ENCODE assay signal across 8 cellular contexts in the genomic region with DNA sequence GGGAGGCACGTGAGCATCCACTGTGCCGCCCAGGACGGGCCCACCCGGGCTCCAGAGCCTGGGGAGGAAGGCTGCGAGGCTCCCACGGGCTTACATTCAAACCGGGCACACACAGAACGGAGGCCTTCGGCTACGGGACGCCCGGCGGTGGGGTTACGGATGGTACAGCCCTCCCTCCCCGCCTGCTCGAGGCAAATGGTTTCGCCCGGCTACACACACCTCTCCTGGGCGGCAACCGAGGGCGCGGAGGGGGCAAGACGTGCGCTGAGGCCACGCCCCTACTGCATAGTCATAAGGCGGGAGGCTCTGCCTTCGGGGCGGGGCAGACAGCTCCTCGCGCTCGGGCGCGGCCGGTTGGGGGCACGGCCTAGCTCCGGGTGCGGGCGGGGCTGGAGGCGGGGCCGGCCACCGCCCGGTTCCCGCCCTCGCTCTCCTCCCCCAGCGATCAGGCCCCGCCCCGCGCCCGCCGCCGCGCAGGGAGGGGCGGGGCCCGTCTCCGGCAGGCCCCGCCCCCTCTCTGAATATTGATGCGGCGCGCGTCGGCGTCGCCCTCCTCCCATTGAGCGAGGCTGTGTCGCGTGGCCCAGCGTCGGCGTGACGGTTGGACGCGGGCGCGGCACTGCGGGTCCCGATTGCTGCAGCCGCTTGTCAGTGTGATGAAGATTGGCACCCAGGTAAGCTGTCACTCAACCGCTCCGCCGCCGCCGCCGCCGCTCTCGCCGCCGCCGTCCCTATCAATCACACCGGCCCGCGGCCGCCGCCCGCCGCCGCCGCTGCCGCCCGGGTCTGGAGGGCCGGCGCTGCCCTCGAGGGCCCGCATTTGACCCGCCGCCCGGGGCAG. TPM values are rescaled to one million over a fixed set of nuclear protein-coding genes. Genes with fewer than 3 reads are reported as not detected.
A peak's percentile ranks its signal among the peaks of the same experiment; 100 is the strongest.
DNase-seq lines count a peak whose midpoint lies in the region; ATAC-seq and TF ChIP-seq lines count a peak whose summit lies in the region.

A gene with protein sequence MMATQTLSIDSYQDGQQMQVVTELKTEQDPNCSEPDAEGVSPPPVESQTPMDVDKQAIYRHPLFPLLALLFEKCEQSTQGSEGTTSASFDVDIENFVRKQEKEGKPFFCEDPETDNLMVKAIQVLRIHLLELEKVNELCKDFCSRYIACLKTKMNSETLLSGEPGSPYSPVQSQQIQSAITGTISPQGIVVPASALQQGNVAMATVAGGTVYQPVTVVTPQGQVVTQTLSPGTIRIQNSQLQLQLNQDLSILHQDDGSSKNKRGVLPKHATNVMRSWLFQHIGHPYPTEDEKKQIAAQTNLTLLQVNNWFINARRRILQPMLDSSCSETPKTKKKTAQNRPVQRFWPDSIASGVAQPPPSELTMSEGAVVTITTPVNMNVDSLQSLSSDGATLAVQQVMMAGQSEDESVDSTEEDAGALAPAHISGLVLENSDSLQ (plus strand): TSS at position 572 of the 841 bp plus-strand sequence. CDS start 29,820 bp downstream, outside the sequence.

- H3K27me3 Mint-ChIP-seq in endothelial cell (ENCODE audit: unreplicated experiment) (peaks cover 4% of the 10 kb centered on the region), mesothelial cell of epicardium (ENCODE audit: low read depth) (no peaks in the 10 kb centered on the region)

- DNase-seq in DMS 273 treated with DMSO at 0.1 percent for 48 hours (lab: John Stamatoyannopoulos, UW), result peak; percentile 93
- DNase-seq in HuH-7.5 (ENCODE audit: low spot score), result peak; percentile 92
- peak; percentile 98 for DNase-seq in activated CD8-positive, alpha-beta memory T cell treated with anti-CD3 and anti-CD28 coated beads, Interleukin-2, amount 50 U/mL, for 48 hours
- peak; percentile 98 for DNase-seq in endothelial cell (ENCODE audit: low spot score)
- peak; percentile 98 to 99 for DNase-seq in mesothelial cell of epicardium (ENCODE audit: low spot score in 2 of 2, unreplicated experiment in 2 of 2)
- DNase-seq in stimulated activated CD8-positive, alpha-beta memory T cell treated with anti-CD3 and anti-CD28 coated beads, Interleukin-15, amount 100 ng/mL, for 4 hours (ENCODE audit: low read depth in 2 of 2), result peak; percentile 97 to 99

- TF ChIP-seq CTCF in OCI-LY3 (IDR thresholded peaks at IDR 0.05; ENCODE audit: low read depth, low read length), result no peak
- TF ChIP-seq CTCF in endothelial cell (IDR thresholded peaks at IDR 0.05; ENCODE audit: unreplicated experiment), result no peak
- no peak for TF ChIP-seq CTCF in mesothelial cell of epicardium (IDR thresholded peaks at IDR 0.05; ENCODE audit: unreplicated experiment)

- H4K20me1 ChIP-seq in OCI-LY3 (ENCODE audit: insufficient read depth, low read length), result no peaks in the 10 kb centered on the region

- peak; percentile 83 for ATAC-seq in GM21528 (IDR thresholded peaks at IDR 0.05; ENCODE audit: low FRiP score, unreplicated experiment)

- peak within 1 kb of the TSS; percentile 93 for H3K27ac Mint-ChIP-seq in endothelial cell (ENCODE audit: unreplicated experiment)
- peak within 1 kb of the TSS; percentile 98 for H3K27ac Mint-ChIP-seq in mesothelial cell of epicardium

- H3K27me3 ChIP-seq in OCI-LY3 (ENCODE audit: low read depth, low read length), result no peaks in the 10 kb centered on the region

- H3K4me3 ChIP-seq in OCI-LY3 (ENCODE audit: low read length), result peak within 1 kb of the TSS; percentile 97

- H3K9me3 Mint-ChIP-seq in endothelial cell (ENCODE audit: unreplicated experiment) (no peaks in the 10 kb centered on the region), mesothelial cell of epicardium (peaks cover 14% of the 10 kb centered on the region)

- peak within 1 kb of the TSS; percentile 67 for H3K27ac ChIP-seq in OCI-LY3 (ENCODE audit: low read length)

- H3K36me3 Mint-ChIP-seq in endothelial cell (ENCODE audit: low read depth, unreplicated experiment) (peaks cover 20% of the 10 kb centered on the region), mesothelial cell of epicardium (peaks cover 19% of the 10 kb centered on the region)

- H3K9me3 ChIP-seq in OCI-LY3 (ENCODE audit: insufficient read depth, low read length), result no peaks in the 10 kb centered on the region

- peaks cover 17% of the 10 kb centered on the region for H3K4me1 Mint-ChIP-seq in endothelial cell (ENCODE audit: unreplicated experiment)
- peaks cover 27% of the 10 kb centered on the region for H3K4me1 Mint-ChIP-seq in mesothelial cell of epicardium

- H3K36me3 ChIP-seq in OCI-LY3 (replicated peaks; ENCODE audit: low read depth, low read length), result peaks cover 10% of the 10 kb centered on the region

- H2AFZ ChIP-seq in OCI-LY3 (ENCODE audit: low read depth, low read length), result peak within 1 kb of the TSS; percentile 82; the same call in 1 of the 2 replicates

- peaks cover 25% of the 10 kb centered on the region for H3K4me1 ChIP-seq in OCI-LY3 (ENCODE audit: low read length)

- peak within 1 kb of the TSS; percentile 96 for H3K4me2 ChIP-seq in OCI-LY3 (ENCODE audit: low read length)

- H3K4me3 Mint-ChIP-seq in endothelial cell (ENCODE audit: unreplicated experiment) (peak within 1 kb of the TSS; percentile 90), mesothelial cell of epicardium (peak within 1 kb of the TSS; percentile 85)

- H3K79me2 ChIP-seq in OCI-LY3 (ENCODE audit: low read length), result peaks cover 37% of the 10 kb centered on the region

- peak within 1 kb of the TSS; percentile 92 for H3K9ac ChIP-seq in OCI-LY3 (ENCODE audit: low read length)

RNA-seq across cellular contexts. Expression of the gene that starts here (rescaled TPM):
- total RNA-seq in endothelial cell (ENCODE audit: unreplicated experiment), result 8.2 TPM
- 31.9 to 33.9 TPM (median 32.8 TPM) in 3 replicates for total RNA-seq in mesothelial cell of epicardium

Comparison
In these comparisons a context has a peak if more than half of its experiments do, and no peak if none do; other contexts are left out.
1. Peak in every context shown above with its lines: DNase-seq, ATAC-seq, H3K4me3 ChIP-seq and H3K27ac ChIP-seq.